ENCODE assay signal across 10 cellular contexts in genomic region chr14:99258884-99259283, GRCh38. TPM values are rescaled to one million over a fixed set of nuclear protein-coding genes. Genes with fewer than 3 reads are reported as not detected.
DNase-seq lines count a peak whose midpoint lies in the region; ATAC-seq and TF ChIP-seq lines count a peak whose summit lies in the region.
"Had no signal": no experiment of that assay in that cellular context is flagged by ENCODE, and none has a peak within 500 bp of the region (broad histone marks: within the 10 kb centered on the region; RNA-seq: fewer than 3 reads in every experiment).

No MANE protein-coding gene starts in this region.

- POLR2A ChIA-PET in activated CD4-positive, alpha-beta T cell treated with anti-CD3 and anti-CD28 coated beads, Interleukin-2, amount 10 ng/mL, durations not matched to agents 7 days and 5 days (lab: Charles Lee) = no interaction called here

- H3K27me3 Mint-ChIP-seq in activated CD4-positive, alpha-beta T cell treated with anti-CD3 and anti-CD28 coated beads, Interleukin-2, amount 10 ng/mL, durations not matched to agents 7 days and 5 days = no peaks in the 10 kb centered on the region
- H3K27me3 Mint-ChIP-seq in activated T-helper 17 cell treated with anti-CD3 and anti-CD28 coated beads, Interleukin-2, amount 50 U/mL, for 72 hours = no peaks in the 10 kb centered on the region
- peaks cover 0 to 10% (median 3%) of the 10 kb centered on the region in 3 donors for H3K27me3 Mint-ChIP-seq in immature natural killer cell (ENCODE audit: low read depth in 3 of 3)

- H3K27ac ChIP-seq in thoracic aorta = no peak overlapping the region

- peak overlapping the region; percentile 9 for H3K4me3 ChIP-seq in thoracic aorta
- H3K4me3 ChIP-seq: tibial nerve had no signal

- peaks cover 91% of the 10 kb centered on the region for H3K36me3 Mint-ChIP-seq in activated CD4-positive, alpha-beta T cell treated with anti-CD3 and anti-CD28 coated beads, Interleukin-2, amount 10 ng/mL, durations not matched to agents 7 days and 5 days (ENCODE audit: low read depth)
- H3K36me3 Mint-ChIP-seq in activated T-helper 17 cell treated with anti-CD3 and anti-CD28 coated beads, Interleukin-2, amount 50 U/mL, for 72 hours (ENCODE audit: low read depth) = peaks cover 100% of the 10 kb centered on the region
- H3K36me3 Mint-ChIP-seq in immature natural killer cell = peaks cover 0 to 5% (median 3%) of the 10 kb centered on the region in 3 donors

- no peaks in the 10 kb centered on the region for H3K36me3 ChIP-seq in thoracic aorta
- H3K36me3 ChIP-seq: tibial nerve had no signal

- CTCF ChIA-PET in activated CD4-positive, alpha-beta T cell treated with anti-CD3 and anti-CD28 coated beads, Interleukin-2, amount 10 ng/mL, durations not matched to agents 7 days and 5 days (lab: Charles Lee) = no interaction called here

- no peaks in the 10 kb centered on the region for H3K9me3 Mint-ChIP-seq in activated CD4-positive, alpha-beta T cell treated with anti-CD3 and anti-CD28 coated beads, Interleukin-2, amount 10 ng/mL, durations not matched to agents 7 days and 5 days
- no peaks in the 10 kb centered on the region for H3K9me3 Mint-ChIP-seq in activated T-helper 17 cell treated with anti-CD3 and anti-CD28 coated beads, Interleukin-2, amount 50 U/mL, for 72 hours
- H3K9me3 Mint-ChIP-seq in immature natural killer cell = no peaks in the 10 kb centered on the region

- no peaks in the 10 kb centered on the region for H3K4me1 ChIP-seq in thoracic aorta (ENCODE audit: control insufficient read depth in 1 of 2, low read depth in 2 of 2)

- DNase-seq in activated CD4-positive, alpha-beta T cell treated with anti-CD3 and anti-CD28 coated beads, Interleukin-2, amount 10 ng/mL, durations not matched to agents 7 days and 5 days = no peak
- no peak for DNase-seq in activated CD4-positive, alpha-beta T cell treated with anti-CD3 and anti-CD28 coated beads for 4 hours
- DNase-seq in immature natural killer cell (no peak), thoracic aorta (ENCODE audit: low spot score) (no peak), posterior vena cava (ENCODE audit: low spot score) (no peak)
- DNase-seq in stimulated activated CD4-positive, alpha-beta T cell treated with anti-CD3 and anti-CD28 coated beads, Interleukin-1b, Interleukin-23, amount 100 ng/mL, for 48 hours = no peak
- DNase-seq: erythroblast had no signal

- intact Hi-C loops in posterior vena cava (cut with DNase I) = no loop called here

- no peak for TF ChIP-seq CTCF in thoracic aorta (IDR thresholded peaks at IDR 0.05)

- H3K27me3 ChIP-seq in thoracic aorta (replicated peaks; ENCODE audit: insufficient read depth) = no peaks in the 10 kb centered on the region

- H3K9me3 ChIP-seq in thoracic aorta = no peaks in the 10 kb centered on the region
- H3K9me3 ChIP-seq: tibial nerve had no signal

- H3K27ac Mint-ChIP-seq in activated CD4-positive, alpha-beta T cell treated with anti-CD3 and anti-CD28 coated beads, Interleukin-2, amount 10 ng/mL, durations not matched to agents 7 days and 5 days = peak overlapping the region; percentile 99
- H3K27ac Mint-ChIP-seq in activated T-helper 17 cell treated with anti-CD3 and anti-CD28 coated beads, Interleukin-2, amount 50 U/mL, for 72 hours = peak overlapping the region; percentile 99
- peak overlapping the region; percentile 57 to 97 (median 92) for H3K27ac Mint-ChIP-seq in immature natural killer cell

- peaks cover 90% of the 10 kb centered on the region for H3K4me1 Mint-ChIP-seq in activated CD4-positive, alpha-beta T cell treated with anti-CD3 and anti-CD28 coated beads, Interleukin-2, amount 10 ng/mL, durations not matched to agents 7 days and 5 days
- peaks cover 57% of the 10 kb centered on the region for H3K4me1 Mint-ChIP-seq in activated T-helper 17 cell treated with anti-CD3 and anti-CD28 coated beads, Interleukin-2, amount 50 U/mL, for 72 hours
- H3K4me1 Mint-ChIP-seq in immature natural killer cell = peaks cover 84 to 97% of the 10 kb centered on the region in 2 donors

- no peak for ATAC-seq in activated T-helper 17 cell treated with anti-CD3 and anti-CD28 coated beads, Interleukin-2, amount 50 U/mL, for 72 hours (replicated peaks)
- ATAC-seq in thoracic aorta (ENCODE audit: insufficient number of reproducible peaks, low FRiP score, low read depth) = no peak
- ATAC-seq in HG03159 (IDR thresholded peaks at IDR 0.05; ENCODE audit: unreplicated experiment) = no peak

- H3K4me3 Mint-ChIP-seq in activated CD4-positive, alpha-beta T cell treated with anti-CD3 and anti-CD28 coated beads, Interleukin-2, amount 10 ng/mL, durations not matched to agents 7 days and 5 days = peak overlapping the region; percentile 87
- H3K4me3 Mint-ChIP-seq in activated T-helper 17 cell treated with anti-CD3 and anti-CD28 coated beads, Interleukin-2, amount 50 U/mL, for 72 hours = peak overlapping the region; percentile 96
- peak overlapping the region in 4 of 5 donors; percentile 4 to 97 (median 13) for H3K4me3 Mint-ChIP-seq in immature natural killer cell

RNA-seq across cellular contexts. Expression of gene BCL11B, which starts 13.1 kb away (rescaled TPM):
- total RNA-seq in activated CD4-positive, alpha-beta T cell treated with anti-CD3 and anti-CD28 coated beads, Interleukin-2, amount 10 ng/mL, durations not matched to agents 7 days and 5 days = 100 to 1,000 TPM; 115 to 116 TPM
- 10 to 100 TPM; 51.4 to 52.9 TPM for total RNA-seq in activated T-helper 17 cell treated with anti-CD3 and anti-CD28 coated beads, Interleukin-2, amount 50 U/mL, for 72 hours
- polyA plus RNA-seq in immature natural killer cell = 1 to 10 TPM in 2 of 3 donors, under 1 TPM in 1; 0.75 to 3.1 (median 1.0) TPM
- total RNA-seq in thoracic aorta (1 to 10 TPM in 1 of 2 donors, under 1 TPM in 1; 0.92 to 6.2 TPM), posterior vena cava (1 to 10 TPM in 1 of 2 donors, under 1 TPM in 1; 0.43 to 1.5 TPM)

Comparison
In these comparisons a context has a peak if more than half of its experiments do, and no peak if none do; other contexts are left out.
1. H3K4me3 Mint-ChIP-seq: peak in every context shown above with its lines; median percentile 96 in activated T-helper 17 cell treated with anti-CD3 and anti-CD28 coated beads, Interleukin-2, amount 50 U/mL, for 72 hours; 87 in activated CD4-positive, alpha-beta T cell treated with anti-CD3 and anti-CD28 coated beads, Interleukin-2, amount 10 ng/mL, durations not matched to agents 7 days and 5 days; 13 in immature natural killer cell.
2. RNA of gene BCL11B, which starts 13.1 kb away (total RNA-seq): 115 to 116 TPM in activated CD4-positive, alpha-beta T cell treated with anti-CD3 and anti-CD28 coated beads, Interleukin-2, amount 10 ng/mL, durations not matched to agents 7 days and 5 days and 51.4 to 52.9 TPM in activated T-helper 17 cell treated with anti-CD3 and anti-CD28 coated beads, Interleukin-2, amount 50 U/mL, for 72 hours; 0.92 to 6.2 TPM in thoracic aorta and 0.43 to 1.5 TPM in posterior vena cava; every median in the first group is over 4 times any median in the second.
3. Peak in every context shown above with its lines, with median percentiles within 50 percentile points of each other: H3K27ac Mint-ChIP-seq.